ENCODE assay signal across 15 cellular contexts in genomic region chr11:120392791-120393190, GRCh38. TPM values are rescaled to one million over a fixed set of nuclear protein-coding genes. Genes with fewer than 3 reads are reported as not detected.
DNase-seq lines count a peak whose midpoint lies in the region; ATAC-seq and TF ChIP-seq lines count a peak whose summit lies in the region.
"Had no signal": no experiment of that assay in that cellular context is flagged by ENCODE, and none has a peak within 500 bp of the region (broad histone marks: within the 10 kb centered on the region; RNA-seq: fewer than 3 reads in every experiment).

No MANE protein-coding gene starts in this region.

- H2AFZ ChIP-seq in trophoblast cell (ENCODE audit: insufficient read depth, low read length, poor library complexity): no peak overlapping the region

- H3K79me2 ChIP-seq in trophoblast cell (ENCODE audit: control insufficient read depth, insufficient read depth, low read length, poor library complexity): no peaks in the 10 kb centered on the region

- H2BK120ac ChIP-seq in trophoblast cell (ENCODE audit: insufficient read depth, low read length, poor library complexity): no peak overlapping the region

- peaks cover 42% of the 10 kb centered on the region for H3K9me3 Mint-ChIP-seq in Caco-2 (ENCODE audit: unreplicated experiment)

- no TSS peak for BruUV-seq in Caco-2 (replicated peaks; lab: Mats Ljungman, UMichigan)

- H3K36me3 ChIP-seq in Caco-2 (ENCODE audit: control insufficient read depth, insufficient read depth, low read length) (no peaks in the 10 kb centered on the region), brain microvascular endothelial cell (replicated peaks) (no peaks in the 10 kb centered on the region), trophoblast cell (ENCODE audit: control insufficient read depth in 1 of 2, insufficient read depth in 2 of 2, low read length in 2 of 2) (no peaks in the 10 kb centered on the region)

- H3K27me3 Mint-ChIP-seq in Caco-2 (ENCODE audit: insufficient read depth, unreplicated experiment): no peaks in the 10 kb centered on the region

- peaks cover 6% of the 10 kb centered on the region for H3K36me3 Mint-ChIP-seq in Caco-2 (ENCODE audit: insufficient read depth, unreplicated experiment)
- H3K36me3 Mint-ChIP-seq: CD4-positive, CD25-positive, alpha-beta regulatory T cell had no signal

- H3K27ac Mint-ChIP-seq in Caco-2 (ENCODE audit: unreplicated experiment): peak overlapping the region; percentile 26
- H3K27ac Mint-ChIP-seq: CD4-positive, CD25-positive, alpha-beta regulatory T cell had no signal

- peak overlapping the region; percentile 31 for H3K27ac ChIP-seq in brain microvascular endothelial cell
- H3K27ac ChIP-seq in trophoblast cell (ENCODE audit: low read depth, low read length): no peak overlapping the region

- H3K79me1 ChIP-seq in trophoblast cell (ENCODE audit: low read length): no peaks in the 10 kb centered on the region

- no peak overlapping the region for H4K8ac ChIP-seq in trophoblast cell (ENCODE audit: low read depth, low read length)

- no peak for ATAC-seq in HG03025 (IDR thresholded peaks at IDR 0.05; ENCODE audit: low FRiP score, unreplicated experiment)

- no peak overlapping the region for H2BK12ac ChIP-seq in trophoblast cell (ENCODE audit: low read length)

- peak overlapping the region; percentile 33 for H3K4ac ChIP-seq in trophoblast cell (ENCODE audit: low read depth, low read length)

- H2AK5ac ChIP-seq in trophoblast cell (ENCODE audit: low read length): no peak overlapping the region

- no peak overlapping the region for H3K18ac ChIP-seq in trophoblast cell (ENCODE audit: low read length)

- TF ChIP-seq CTCF in Caco-2 (IDR thresholded peaks at IDR 0.05; ENCODE audit: insufficient read depth in 1 of 2, low read depth in 1 of 2, low read length in 1 of 2, severe bottlenecking in 1 of 2, unreplicated experiment in 1 of 2) (no peak), brain microvascular endothelial cell (IDR thresholded peaks at IDR 0.05; ENCODE audit: low read depth, low read length, missing control alignments) (no peak)

- H3K4me3 Mint-ChIP-seq in Caco-2 (ENCODE audit: unreplicated experiment): no peak overlapping the region
- H3K4me3 Mint-ChIP-seq: CD4-positive, CD25-positive, alpha-beta regulatory T cell had no signal

- H2BK5ac ChIP-seq in trophoblast cell (ENCODE audit: low read depth, low read length, poor library complexity): no peak overlapping the region

- H3K4me3 ChIP-seq in Caco-2 (ENCODE audit: low read depth, low read length) (no peak overlapping the region), brain microvascular endothelial cell (ENCODE audit: low read depth, low read length) (no peak overlapping the region), trophoblast cell (ENCODE audit: low read depth, low read length) (no peak overlapping the region)

- H3K4me1 ChIP-seq in Caco-2 (peaks cover 38% of the 10 kb centered on the region), trophoblast cell (ENCODE audit: control insufficient read depth in 1 of 2, insufficient read depth in 2 of 2, low read length in 2 of 2) (no peaks in the 10 kb centered on the region)

- intact Hi-C loops in Caco-2 (cut with micrococcal nuclease; ENCODE audit: unreplicated experiment): loop anchor here (2.0 kb wide), 1 partner anchor 56 kb away; the partner anchor contains the start of gene ARHGEF12

- in situ Hi-C loops in brain microvascular endothelial cell (cut with HindIII; ENCODE audit: low pct_ligation_motif_present, low sequenced_read_pairs): no loop called here

- POLR2A ChIA-PET in Caco-2 (lab: Charles Lee): no interaction called here

- H3K23ac ChIP-seq in trophoblast cell (ENCODE audit: low read length): no peak overlapping the region

- no peak overlapping the region for H4K12ac ChIP-seq in trophoblast cell (ENCODE audit: low read depth, low read length)

- H3K9me3 ChIP-seq in Caco-2 (0 out of 2 replicates have a peak, but pooled peaks cover 4% of the 10 kb centered on the region), trophoblast cell (ENCODE audit: insufficient read depth, low read depth, low read length) (no peaks in the 10 kb centered on the region)

- H3K4me2 ChIP-seq in trophoblast cell (ENCODE audit: low read length): no peak overlapping the region

- H3K27me3 ChIP-seq in Caco-2 (replicated peaks; ENCODE audit: control insufficient read depth, insufficient read depth, low read length) (no peaks in the 10 kb centered on the region), brain microvascular endothelial cell (replicated peaks) (no peaks in the 10 kb centered on the region), trophoblast cell (ENCODE audit: insufficient read depth, low read length) (no peaks in the 10 kb centered on the region)

- DNase-seq in Caco-2 (no peak), HS-5 (ENCODE audit: low read depth) (peak; percentile 43), brain microvascular endothelial cell (peak; percentile 66), trophoblast cell (no peak), COLO829 (ENCODE audit: low spot score) (no peak), NCI-H2196 (lab: John Stamatoyannopoulos, UW; ENCODE audit: unreplicated experiment) (no peak)
- DNase-seq in effector CD8-positive, alpha-beta T cell (lab: John Stamatoyannopoulos, UW): no peak
- DNase-seq: CD4-positive, CD25-positive, alpha-beta regulatory T cell; DMS79 treated with DMSO at 0.1 percent for 48 hours; KBM-7; NCI-H1092; NCI-H1694; NCI-H446 treated with DMSO at 0.1 percent for 48 hours; SIG-M5 had no signal

- H3K4me1 Mint-ChIP-seq in Caco-2 (ENCODE audit: low read depth, unreplicated experiment): peaks cover 57% of the 10 kb centered on the region

- CTCF ChIA-PET in Caco-2 (lab: Charles Lee): no interaction called here

- no peak overlapping the region for H4K91ac ChIP-seq in trophoblast cell (ENCODE audit: low read depth, low read length)

- H3K14ac ChIP-seq in trophoblast cell (ENCODE audit: low read length): no peak overlapping the region

- no peak overlapping the region for H3K9ac ChIP-seq in trophoblast cell (ENCODE audit: low read length)

- WGBS in trophoblast cell (ENCODE audit: extremely low coverage, insufficient coverage, insufficient read length): no CpG with 5 or more reads among the region's 2 CpGs

RNA-seq across cellular contexts. Expression of gene ARHGEF12, which starts 56.6 kb away (rescaled TPM):
- 89.2 and 89.3 TPM in 2 replicates for total RNA-seq in Caco-2 (2022)
- polyA plus RNA-seq in trophoblast cell (2013): 30.4 and 31.2 TPM in 2 replicates

Comparison
In these comparisons a context has a peak if more than half of its experiments do, and no peak if none do; other contexts are left out.
1. DNase-seq: peak in HS-5 (single experiment) and brain microvascular endothelial cell (single experiment); none in Caco-2 (0 of 2), trophoblast cell (0 of 2), effector CD8-positive, alpha-beta T cell (single experiment), COLO829 (single experiment) and NCI-H2196 (single experiment).